34 cellular contexts compared by ENCODE assay signal in the genomic region with DNA sequence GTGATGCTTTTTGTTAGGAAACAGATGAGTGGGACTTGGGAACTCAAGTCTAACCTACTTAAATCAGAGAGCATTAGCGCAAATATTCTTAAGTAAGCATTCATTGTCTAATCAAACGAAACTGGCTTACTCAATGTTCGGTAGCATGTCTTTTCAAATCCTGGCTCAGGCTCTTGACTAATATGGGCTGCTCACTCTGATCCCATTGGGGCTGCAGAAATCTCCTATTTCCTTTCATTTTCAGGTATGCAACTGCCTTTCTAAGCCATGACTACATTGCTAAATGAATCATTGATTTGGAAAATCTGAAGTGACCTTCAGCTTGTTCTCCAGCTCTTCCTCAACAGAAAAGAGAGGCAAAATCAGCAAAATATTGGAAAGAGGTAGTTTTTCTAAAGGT.
A peak's percentile ranks its signal among the peaks of the same experiment; 100 is the strongest.
DNase-seq lines count a peak whose midpoint lies in the region; ATAC-seq and TF ChIP-seq lines count a peak whose summit lies in the region.
"Had no signal": no experiment of that assay in that cellular context is flagged by ENCODE, and none has a peak within 500 bp of the region (broad histone marks: within the 10 kb centered on the region; RNA-seq: fewer than 3 reads in every experiment).

No MANE protein-coding gene starts in this region.

- H3K9me3 ChIP-seq in colonic mucosa, result no peaks in the 10 kb centered on the region
- H3K9me3 ChIP-seq: A549, heart right ventricle had no signal

- no peak for TF ChIP-seq CTCF in RWPE1 (conservative IDR thresholded peaks at IDR 0.05; ENCODE audit: low read depth)
- TF ChIP-seq CTCF in epithelial cell of esophagus (IDR thresholded peaks at IDR 0.05; ENCODE audit: insufficient read depth, low read depth, low read length, missing control alignments), result no peak
- no peak for TF ChIP-seq CTCF in colonic mucosa (IDR thresholded peaks at IDR 0.05)

- POLR2A ChIA-PET in RWPE1 (lab: Yijun Ruan, JAX; ENCODE audit: low non-redundant PET), result no interaction called here

- no peak overlapping the region for H3K9ac ChIP-seq in colonic mucosa (ENCODE audit: low read depth in 2 of 2, low read length in 2 of 2)

- no peak overlapping the region for H3K4me3 ChIP-seq in epithelial cell of esophagus (ENCODE audit: low read length)
- H3K4me3 ChIP-seq in colonic mucosa, result no peak overlapping the region
- H3K4me3 ChIP-seq: A549, GM23338, heart right ventricle, lung had no signal

- H3K27me3 ChIP-seq in colonic mucosa, result no peaks in the 10 kb centered on the region
- H3K27me3 ChIP-seq: heart right ventricle had no signal

- H3K27ac ChIP-seq in RWPE1, result no peak overlapping the region
- H3K27ac ChIP-seq in colonic mucosa, result no peak overlapping the region
- H3K27ac ChIP-seq: A549, heart right ventricle had no signal

- peak; percentile 36 for DNase-seq in HPDE6-E6E7 (ENCODE audit: extremely low spot score)
- peak; percentile 1 for DNase-seq in RWPE1 (ENCODE audit: low spot score)
- peak; percentile 91 for DNase-seq in epithelial cell of esophagus (ENCODE audit: low read depth)
- peak; percentile 15 for DNase-seq in non-pigmented ciliary epithelial cell (ENCODE audit: low read depth)
- no peak for DNase-seq in posterior cingulate gyrus
- DNase-seq in NCI-H1092 treated with DMSO at 0.1 percent for 48 hours (lab: John Stamatoyannopoulos, UW), result no peak
- DNase-seq in colonic mucosa, result no peak
- DNase-seq: activated CD4-positive, alpha-beta T cell treated with anti-CD3 and anti-CD28 coated beads for 4 hours; activated CD8-positive, alpha-beta T cell treated with anti-CD3 and anti-CD28 coated beads, Interleukin-2, amount 10 ng/mL, durations not matched to agents 7 days and 5 days; activated naive CD4-positive, alpha-beta T cell treated with anti-CD3 and anti-CD28 coated beads, Interleukin-2, amount 50 U/mL, for 16 hours; AML-193; amniotic stem cell; CD4-positive, CD25-positive, alpha-beta regulatory T cell; effector CD8-positive, alpha-beta T cell; EL; erythroblast; foreskin melanocyte; heart right ventricle; Kasumi-1; left cardiac atrium; naive thymus-derived CD8-positive, alpha-beta T cell; NCI-H1694; NCI-H524 treated with DMSO at 0.1 percent for 48 hours; NK-92 treated with Interleukin-12 subunit alpha and Interleukin-12 subunit beta, amount 100 ng/mL, for 24 hours; nucleus accumbens; PC-3; Right ventricle myocardium superior; stimulated activated CD4-positive, alpha-beta T cell treated with anti-CD3 and anti-CD28 coated beads, Interleukin-1b, Interleukin-23, amount 100 ng/mL, for 48 hours; stimulated activated naive CD8-positive, alpha-beta T cell treated with anti-CD3 and anti-CD28 coated beads, Interleukin-15, Interleukin-2, amounts not matched to agents 100 U/mL and 50 U/mL, for 24 hours had no signal

- H3K4me1 ChIP-seq in colonic mucosa, result no peaks in the 10 kb centered on the region
- H3K4me1 ChIP-seq: A549, heart right ventricle had no signal

- intact Hi-C loops in posterior cingulate gyrus (cut with DNase I) (no loop called here), colonic mucosa (cut with DNase I) (no loop called here)

- H3K36me3 ChIP-seq in colonic mucosa, result no peaks in the 10 kb centered on the region
- H3K36me3 ChIP-seq: heart right ventricle had no signal

- CTCF ChIA-PET in RWPE1 (lab: Yijun Ruan, JAX), result no interaction called here

- no peak for ATAC-seq in GM21737 (IDR thresholded peaks at IDR 0.05; ENCODE audit: unreplicated experiment)
- ATAC-seq: A549; activated CD8-positive, alpha-beta T cell treated with anti-CD3 and anti-CD28 coated beads, Interleukin-2, amount 10 ng/mL, durations not matched to agents 7 days and 5 days; activated T-helper 17 cell treated with anti-CD3 and anti-CD28 coated beads, Interleukin-2, amount 50 U/mL, for 72 hours; GM23338; heart right ventricle; left cardiac atrium; naive thymus-derived CD8-positive, alpha-beta T cell; PC-3; stimulated activated naive CD8-positive, alpha-beta T cell treated with anti-CD3 and anti-CD28 coated beads, Interleukin-15, Interleukin-2, amounts not matched to agents 100 U/mL and 50 U/mL, for 24 hours had no signal

Comparison
In these comparisons a context has a peak if more than half of its experiments do, and no peak if none do; other contexts are left out.
1. DNase-seq: peak in HPDE6-E6E7 (single experiment), RWPE1 (single experiment), epithelial cell of esophagus (single experiment) and non-pigmented ciliary epithelial cell (single experiment); none in posterior cingulate gyrus (0 of 10), NCI-H1092 treated with DMSO at 0.1 percent for 48 hours (single experiment) and colonic mucosa (single experiment).